In genomic region chr17:45322168-45322567, GRCh38 we compare ENCODE assay signal across 2 cellular contexts.
TF ChIP-seq lines count a peak whose summit lies in the region.

No MANE protein-coding gene starts in this region.

TF ChIP-seq in IMR-90, 13 proteins besides CTCF, POLR2A, EP300 and RAD21:
- TF ChIP-seq MXI1 (IDR thresholded peaks at IDR 0.05; ENCODE audit: borderline replicate concordance, low read depth, low read length) (no peak), USF2 (IDR thresholded peaks at IDR 0.05; ENCODE audit: low read depth, low read length) (no peak), BHLHE40 (IDR thresholded peaks at IDR 0.05; ENCODE audit: low read depth, low read length) (no peak), MAZ (IDR thresholded peaks at IDR 0.05; ENCODE audit: borderline replicate concordance, low read depth, low read length) (no peak), FOS (IDR thresholded peaks at IDR 0.05; ENCODE audit: low read depth, low read length) (no peak), RFX5 (IDR thresholded peaks at IDR 0.05; ENCODE audit: low read depth, low read length) (no peak), RCOR1 (IDR thresholded peaks at IDR 0.05; ENCODE audit: insufficient replicate concordance, low read length) (no peak), NFE2L2 (IDR thresholded peaks at IDR 0.05; ENCODE audit: low read depth, low read length) (no peak), ELK1 (IDR thresholded peaks at IDR 0.05; ENCODE audit: borderline replicate concordance, low read depth, low read length) (no peak), CHD1 (IDR thresholded peaks at IDR 0.05; ENCODE audit: low read depth, low read length) (no peak), CEBPB (IDR thresholded peaks at IDR 0.05; ENCODE audit: low read depth, low read length) (no peak), SMC3 (IDR thresholded peaks at IDR 0.05; ENCODE audit: low read depth, low read length) (no peak), MAFK (IDR thresholded peaks at IDR 0.05; ENCODE audit: low read depth, low read length) (no peak)

TF ChIP-seq in HepG2, 621 proteins besides CTCF, POLR2A, EP300 and RAD21:
- TF ChIP-seq ZNF512 (CRISPR knock-in tag; IDR thresholded peaks at IDR 0.05) (no peak), ATF7-NPFF (CRISPR knock-in tag; IDR thresholded peaks at IDR 0.05; ENCODE audit: low read depth) (no peak), ZBTB4 (CRISPR knock-in tag; IDR thresholded peaks at IDR 0.05; ENCODE audit: borderline replicate concordance) (no peak)
